In the genomic region with DNA sequence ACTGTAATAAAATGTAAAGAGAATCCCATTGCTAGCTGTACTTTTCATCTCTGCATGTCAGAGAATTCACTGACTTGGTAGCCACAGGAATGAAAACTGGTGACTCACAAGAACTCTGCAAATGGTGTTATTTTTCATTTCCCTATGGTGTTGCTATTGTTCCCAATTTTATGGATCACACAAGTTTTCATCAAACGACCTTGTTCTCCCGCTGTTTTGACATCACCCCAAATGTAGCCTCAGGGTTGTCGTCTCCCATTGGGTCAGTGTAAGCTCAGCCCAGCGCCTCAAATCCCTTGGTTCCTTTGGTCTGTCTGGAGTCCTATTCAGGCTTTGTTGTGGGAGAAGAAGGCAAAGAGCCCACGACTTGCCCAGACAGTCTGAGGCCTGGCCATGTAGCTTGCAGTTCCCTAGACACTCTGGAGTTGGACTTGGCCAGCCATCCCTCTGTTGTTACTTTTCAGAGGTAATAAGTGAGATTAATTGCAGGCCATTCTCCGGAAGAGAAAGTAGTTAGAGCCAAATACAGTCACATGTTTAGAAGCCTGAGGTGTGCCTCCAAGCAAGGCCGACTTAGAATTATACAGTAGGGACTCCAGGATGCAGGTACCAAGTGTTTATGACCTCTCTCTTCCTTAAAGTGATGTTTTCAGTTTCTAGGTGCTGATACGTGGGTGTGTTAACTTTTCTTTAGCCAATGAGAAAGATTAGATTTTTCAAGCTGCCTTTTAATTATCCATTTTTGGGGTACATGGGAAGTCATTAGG, we compare ENCODE assay signal across 12 cellular contexts.
DNase-seq lines count a peak whose midpoint lies in the region; ATAC-seq and TF ChIP-seq lines count a peak whose summit lies in the region.
"Had no signal": no experiment of that assay in that cellular context is flagged by ENCODE, and none has a peak within 500 bp of the region (broad histone marks: within the 10 kb centered on the region; RNA-seq: fewer than 3 reads in every experiment).

No MANE protein-coding gene starts in this region.

- whole genome bisulfite sequencing in right lobe of liver (ENCODE audit: insufficient coverage, low coverage, low lambda C conversion rate, missing lambda C conversion rate) = 91% methylated on average over 7 of the region's 8 CpGs

- H3K4me3 ChIP-seq in AG10803 (ENCODE audit: low read length) = no peak overlapping the region
- H3K4me3 ChIP-seq in fibroblast of lung (replicated peaks in 1 of 4; ENCODE audit: control extremely low read depth in 1 of 4, insufficient read depth in 1 of 4, low read depth in 3 of 4, low read length in 4 of 4) = no peak overlapping the region
- H3K4me3 ChIP-seq in right lobe of liver = no peak overlapping the region
- H3K4me3 ChIP-seq: BLaER1 treated with 17β-estradiol and CSF1 and Interleukin-3, amounts not matched to agents 10 nM and 100 nM had no signal

- H3K9me3 ChIP-seq in fibroblast of lung (ENCODE audit: control insufficient read depth, insufficient read depth, low read depth, low read length) = no peaks in the 10 kb centered on the region
- no peaks in the 10 kb centered on the region for H3K9me3 ChIP-seq in right lobe of liver
- H3K9me3 ChIP-seq: BLaER1 treated with 17β-estradiol and CSF1 and Interleukin-3, amounts not matched to agents 10 nM and 100 nM had no signal

- peak; percentile 81 for DNase-seq in AG10803 (ENCODE audit: low read depth)
- DNase-seq in RPMI7951 (ENCODE audit: low read depth) = peak; percentile 75
- DNase-seq in fibroblast of lung (ENCODE audit: low read depth in 2 of 2) = peak; percentile 83 to 93
- no peak for DNase-seq in midbrain (lab: John Stamatoyannopoulos, UW)
- DNase-seq in NCI-H146 treated with DMSO at 0.1 percent for 48 hours (lab: John Stamatoyannopoulos, UW; ENCODE audit: unreplicated experiment) = no peak
- DNase-seq in right lobe of liver = no peak
- DNase-seq: activated T-cell treated with anti-CD3 and anti-CD28 coated beads, Interleukin-2, amount 50 U/mL, for 4 hours; NCI-H2227 treated with DMSO at 0.1 percent for 48 hours; T-helper 17 cell had no signal

- TF ChIP-seq CTCF in AG10803 (conservative IDR thresholded peaks at IDR 0.05; ENCODE audit: low read length) (no peak), fibroblast of lung (conservative IDR thresholded peaks at IDR 0.05 in 1 of 2, IDR thresholded peaks at IDR 0.05 in 1 of 2; ENCODE audit: low read depth in 1 of 2, low read length in 2 of 2) (no peak), nephron (IDR thresholded peaks at IDR 0.05; ENCODE audit: unreplicated experiment in 3 of 3) (no peak), right lobe of liver (IDR thresholded peaks at IDR 0.05) (no peak)

- H3K4me1 ChIP-seq in fibroblast of lung (ENCODE audit: control insufficient read depth, extremely low read depth, insufficient read depth, low read length) = peaks cover 11% of the 10 kb centered on the region
- no peaks in the 10 kb centered on the region for H3K4me1 ChIP-seq in right lobe of liver
- H3K4me1 ChIP-seq: BLaER1 treated with 17β-estradiol and CSF1 and Interleukin-3, amounts not matched to agents 10 nM and 100 nM had no signal

- intact Hi-C loops in right lobe of liver (cut with DNase I) = no loop called here

- H3K9ac ChIP-seq in fibroblast of lung (ENCODE audit: insufficient read depth, low read length) = no peak overlapping the region
- H3K9ac ChIP-seq: BLaER1 treated with 17β-estradiol and CSF1 and Interleukin-3, amounts not matched to agents 10 nM and 100 nM had no signal

- H3K27me3 Mint-ChIP-seq in nephron (ENCODE audit: low read depth) = no peaks in the 10 kb centered on the region
- H3K27me3 Mint-ChIP-seq: T-helper 17 cell had no signal

- H4K20me1 ChIP-seq in fibroblast of lung (ENCODE audit: control insufficient read depth, extremely low read depth, insufficient read depth, low read length) = no peaks in the 10 kb centered on the region
- H4K20me1 ChIP-seq: BLaER1 treated with 17β-estradiol and CSF1 and Interleukin-3, amounts not matched to agents 10 nM and 100 nM had no signal

- ATAC-seq in GM18867 (IDR thresholded peaks at IDR 0.05; ENCODE audit: unreplicated experiment) (no peak), right lobe of liver (no peak)
- ATAC-seq: activated T-cell treated with anti-CD3 and anti-CD28 coated beads, Interleukin-2, amount 50 U/mL, for 4 hours; T-helper 17 cell had no signal

- no peak for TF ChIP-seq POLR2A in right lobe of liver (IDR thresholded peaks at IDR 0.05)

- H3K27ac ChIP-seq in fibroblast of lung (ENCODE audit: insufficient read depth, low read length) (peak overlapping the region; percentile 3), right lobe of liver (no peak overlapping the region)
- H3K27ac ChIP-seq: BLaER1 treated with 17β-estradiol and CSF1 and Interleukin-3, amounts not matched to agents 10 nM and 100 nM had no signal

- H3K4me1 Mint-ChIP-seq in nephron = peaks cover 64% of the 10 kb centered on the region

- peak overlapping the region; percentile 51 for H3K4me2 ChIP-seq in fibroblast of lung (ENCODE audit: extremely low read depth, insufficient read depth, low read length)
- H3K4me2 ChIP-seq: BLaER1 treated with 17β-estradiol and CSF1 and Interleukin-3, amounts not matched to agents 10 nM and 100 nM had no signal

- H3K27ac Mint-ChIP-seq in nephron = peak overlapping the region; percentile 81 to 99 (median 97)

- no peak overlapping the region for H2AFZ ChIP-seq in fibroblast of lung (ENCODE audit: low read length)

- no peaks in the 10 kb centered on the region for H3K9me3 Mint-ChIP-seq in nephron
- H3K9me3 Mint-ChIP-seq: activated T-cell treated with anti-CD3 and anti-CD28 coated beads, Interleukin-2, amount 50 U/mL, for 4 hours had no signal

- H3K36me3 ChIP-seq in fibroblast of lung (ENCODE audit: control insufficient read depth, insufficient read depth, low read length) (peaks cover 3% of the 10 kb centered on the region), right lobe of liver (peaks cover 0 to 6% (median 0%) of the 10 kb centered on the region in 4 donors)

- H3K4me3 Mint-ChIP-seq in nephron = peak overlapping the region in 2 of 3 experiments; percentile 32 to 44
- H3K4me3 Mint-ChIP-seq: activated T-cell treated with anti-CD3 and anti-CD28 coated beads, Interleukin-2, amount 50 U/mL, for 4 hours; T-helper 17 cell had no signal

- H3K36me3 Mint-ChIP-seq in nephron (ENCODE audit: low read depth) = peaks cover 17% of the 10 kb centered on the region

- H3K79me2 ChIP-seq in fibroblast of lung (ENCODE audit: control insufficient read depth, insufficient read depth, low read length) = no peaks in the 10 kb centered on the region

- no peaks in the 10 kb centered on the region for H3K27me3 ChIP-seq in fibroblast of lung (ENCODE audit: control insufficient read depth, insufficient read depth, low read length)
- H3K27me3 ChIP-seq in right lobe of liver = no peaks in the 10 kb centered on the region
- H3K27me3 ChIP-seq: BLaER1 treated with 17β-estradiol and CSF1 and Interleukin-3, amounts not matched to agents 10 nM and 100 nM had no signal

Comparison
In these comparisons a context has a peak if more than half of its experiments do, and no peak if none do; other contexts are left out.
1. DNase-seq: peak in AG10803 (single experiment), RPMI7951 (single experiment) and fibroblast of lung (2 of 2); none in midbrain (single experiment), NCI-H146 treated with DMSO at 0.1 percent for 48 hours (single experiment) and right lobe of liver (0 of 3).